8 cellular contexts compared by ENCODE assay signal in genomic region chr6:75748743-75749538, GRCh38. TPM values are rescaled to one million over a fixed set of nuclear protein-coding genes. Genes with fewer than 3 reads are reported as not detected.
DNase-seq lines count a peak whose midpoint lies in the region; ATAC-seq and TF ChIP-seq lines count a peak whose summit lies in the region.

MYO6 (plus strand) TSS chr6:75749239; CDS start chr6:75817548, 68,309 bp downstream.

- peak within 1 kb of the TSS; percentile 86 to 91 (median 88) for H3K4me3 Mint-ChIP-seq in T-cell

- no peak within 1 kb of the TSS for H3K27ac Mint-ChIP-seq in T-cell

- no peaks in the 10 kb centered on the region for H3K36me3 ChIP-seq in body of pancreas (replicated peaks in 1 of 2; ENCODE audit: insufficient read depth in 1 of 2, low read depth in 2 of 2)

- no peaks in the 10 kb centered on the region for H3K9me3 Mint-ChIP-seq in T-cell

- H3K4me1 ChIP-seq in body of pancreas = peaks cover 28% of the 10 kb centered on the region

- ATAC-seq in GM21529 (IDR thresholded peaks at IDR 0.05; ENCODE audit: unreplicated experiment) = peak; percentile 88
- ATAC-seq in T-cell (replicated peaks in 1 of 4) = peak; percentile 79 to 84 (median 82)
- ATAC-seq in body of pancreas = peak; percentile 94

- H3K36me3 Mint-ChIP-seq in T-cell = no peaks in the 10 kb centered on the region

- H3K27ac ChIP-seq in body of pancreas = peak within 1 kb of the TSS; percentile 80 to 96 (median 94)

- peak; percentile 92 to 96 (median 95) for TF ChIP-seq POLR2A in body of pancreas (IDR thresholded peaks at IDR 0.05)

- H3K9me3 ChIP-seq in body of pancreas = no peaks in the 10 kb centered on the region

- H3K27me3 ChIP-seq in body of pancreas = no peaks in the 10 kb centered on the region

- CTCF ChIA-PET in T-cell (lab: Charles Lee) = no interaction called here

- H3K4me1 Mint-ChIP-seq in T-cell = peaks cover 11 to 14% (median 14%) of the 10 kb centered on the region in 3 donors

- DNase-seq in ELF-1 (ENCODE audit: low read depth, low spot score) (peak; percentile 76), HuH-7 (ENCODE audit: low spot score) (peak; percentile 70), T-cell (peak in 27 of 34 experiments; percentile 3 to 45 (median 16)), body of pancreas (peak; percentile 81 to 87 (median 81)), iPS DF 19.7 (ENCODE audit: low read depth, low spot score) (peak; percentile 17), retina (peak; percentile 86), DMS114 treated with DMSO at 0.1 percent for 48 hours (lab: John Stamatoyannopoulos, UW; ENCODE audit: unreplicated experiment) (no peak)

- peak within 1 kb of the TSS; percentile 81 to 98 for H3K4me3 ChIP-seq in body of pancreas

- peaks cover 28 to 36% of the 10 kb centered on the region in 2 donors for H3K27me3 Mint-ChIP-seq in T-cell

- 1 to 2% methylated on average over 11 to 95 of the region's 97 CpGs for WGBS in body of pancreas, 2 donors

- POLR2A ChIA-PET in T-cell (lab: Charles Lee) = no interaction called here

- TF ChIP-seq CTCF in body of pancreas (IDR thresholded peaks at IDR 0.05) = peak in 1 of 7 experiments; percentile 3

- intact Hi-C loops in body of pancreas (cut with DNase I) = no loop called here

RNA-seq across cellular contexts. Expression of gene MYO6, which starts in this region (rescaled TPM):
- 1 to 10 TPM; 2.2 to 4.5 (median 2.4) TPM for total RNA-seq in T-cell
- total RNA-seq in body of pancreas = 10 to 100 TPM; 21.0 to 29.7 TPM

Comparison
In these comparisons a context has a peak if more than half of its experiments do, and no peak if none do; other contexts are left out.
1. RNA of gene MYO6 (total RNA-seq): 21.0 to 29.7 TPM in body of pancreas; 2.2 to 4.5 TPM in T-cell; every median in the first group is over 4 times any median in the second.
2. Peak in every context shown above with its lines, with median percentiles within 50 percentile points of each other: ATAC-seq.